Comparison of ENCODE assay signal across 11 cellular contexts in genomic region chr4:184459413-184459812, GRCh38. TPM values are rescaled to one million over a fixed set of nuclear protein-coding genes. Genes with fewer than 3 reads are reported as not detected.
A peak's percentile ranks its signal among the peaks of the same experiment; 100 is the strongest.
DNase-seq lines count a peak whose midpoint lies in the region; ATAC-seq and TF ChIP-seq lines count a peak whose summit lies in the region.
"Had no signal": no experiment of that assay in that cellular context is flagged by ENCODE, and none has a peak within 500 bp of the region (broad histone marks: within the 10 kb centered on the region; RNA-seq: fewer than 3 reads in every experiment).

No MANE protein-coding gene starts in this region.

- no peaks in the 10 kb centered on the region for H3K36me3 ChIP-seq in CD8-positive, alpha-beta memory T cell (ENCODE audit: insufficient read depth, low read length)
- H3K36me3 ChIP-seq in MM.1S (replicated peaks; ENCODE audit: insufficient read depth, low read length): no peaks in the 10 kb centered on the region; the same call in 1 of the 2 replicates
- H3K36me3 ChIP-seq: Peyer's patch had no signal

- in situ Hi-C loops in G401 (cut with HindIII; ENCODE audit: low sequenced_read_pairs): no loop called here

- H3K36me3 Mint-ChIP-seq in CD8-positive, alpha-beta memory T cell: peaks cover 0 to 29% (median 2%) of the 10 kb centered on the region in 3 donors
- H3K36me3 Mint-ChIP-seq in natural killer cell (no peaks in the 10 kb centered on the region), chondrocyte (ENCODE audit: low read depth) (no peaks in the 10 kb centered on the region)

- no peaks in the 10 kb centered on the region for H3K27me3 Mint-ChIP-seq in CD8-positive, alpha-beta memory T cell
- H3K27me3 Mint-ChIP-seq in natural killer cell (ENCODE audit: low read depth in 2 of 2) (no peaks in the 10 kb centered on the region), chondrocyte (ENCODE audit: low read depth) (no peaks in the 10 kb centered on the region)

- H3K9ac ChIP-seq in MM.1S (ENCODE audit: low read length): peak overlapping the region; percentile 64; the same call in 1 of the 2 replicates

- H3K9me2 ChIP-seq in MM.1S (replicated peaks; ENCODE audit: insufficient read depth, low read length): no peaks in the 10 kb centered on the region

- CTCF ChIA-PET in CD8-positive, alpha-beta memory T cell (lab: Charles Lee): interaction anchor here (0.8 to 0.9 kb wide), 3 partner anchors 11 to 195 kb away, joined by 3 to 4 read pairs (median 4); no protein-coding TSS in a partner anchor

- no peaks in the 10 kb centered on the region for H3K27me3 ChIP-seq in CD8-positive, alpha-beta memory T cell (ENCODE audit: insufficient read depth, low read length, poor library complexity, severe bottlenecking)
- no peaks in the 10 kb centered on the region for H3K27me3 ChIP-seq in MM.1S (replicated peaks; ENCODE audit: insufficient read depth, low read length)
- H3K27me3 ChIP-seq: Peyer's patch had no signal

- no peaks in the 10 kb centered on the region for H3K9me3 Mint-ChIP-seq in CD8-positive, alpha-beta memory T cell
- no peaks in the 10 kb centered on the region for H3K9me3 Mint-ChIP-seq in natural killer cell
- no peaks in the 10 kb centered on the region for H3K9me3 Mint-ChIP-seq in chondrocyte (ENCODE audit: low read depth)

- POLR2A ChIA-PET in CD8-positive, alpha-beta memory T cell (lab: Charles Lee): no interaction called here

- H2AFZ ChIP-seq in MM.1S (ENCODE audit: low read length): no peak overlapping the region

- no peak overlapping the region for H3K4me3 ChIP-seq in CD8-positive, alpha-beta memory T cell (ENCODE audit: low read length)
- H3K4me3 ChIP-seq in MM.1S (ENCODE audit: low read length): peak overlapping the region; percentile 34; the same call in 1 of the 2 replicates
- H3K4me3 ChIP-seq: Peyer's patch had no signal

- ATAC-seq in natural killer cell: peak in 1 of 3 donors; percentile 72
- ATAC-seq in Right ventricle myocardium superior (ENCODE audit: poor library complexity): no peak
- ATAC-seq in HG03469 (IDR thresholded peaks at IDR 0.05; ENCODE audit: unreplicated experiment): no peak

- no peak for DNase-seq in CD8-positive, alpha-beta memory T cell
- DNase-seq in MM.1S (no peak), astrocyte of the hippocampus (ENCODE audit: low read depth, low spot score) (peak; percentile 53), natural killer cell (no peak), Right ventricle myocardium superior (no peak), chondrocyte (ENCODE audit: low spot score) (no peak), G401 (ENCODE audit: low spot score) (no peak)
- DNase-seq: activated naive CD4-positive, alpha-beta T cell; NCI-H2107; Peyer's patch had no signal

- H3F3A ChIP-seq in MM.1S (ENCODE audit: insufficient read depth, low read length): peaks cover 41% of the 10 kb centered on the region

- peak overlapping the region; percentile 40 to 82 (median 74) for H3K27ac Mint-ChIP-seq in CD8-positive, alpha-beta memory T cell
- H3K27ac Mint-ChIP-seq in natural killer cell: peak overlapping the region; percentile 65 to 82
- no peak overlapping the region for H3K27ac Mint-ChIP-seq in chondrocyte (ENCODE audit: unreplicated experiment)

- TF ChIP-seq CTCF in MM.1S (IDR thresholded peaks at IDR 0.05; ENCODE audit: low read length): no peak
- no peak for TF ChIP-seq CTCF in natural killer cell (IDR thresholded peaks at IDR 0.05)
- TF ChIP-seq CTCF in chondrocyte (IDR thresholded peaks at IDR 0.05): no peak

- H3K27ac ChIP-seq in CD8-positive, alpha-beta memory T cell (ENCODE audit: low read depth, low read length): no peak overlapping the region
- H3K27ac ChIP-seq in MM.1S (ENCODE audit: low read length): peak overlapping the region; percentile 93
- H3K27ac ChIP-seq: Peyer's patch had no signal

- H3K79me2 ChIP-seq in MM.1S (ENCODE audit: low read length): peaks cover 91% of the 10 kb centered on the region

- intact Hi-C loops in natural killer cell (cut with micrococcal nuclease): no loop called here
- intact Hi-C loops in Right ventricle myocardium superior (cut with DNase I): no loop called here

- H3K4me1 Mint-ChIP-seq in CD8-positive, alpha-beta memory T cell: peaks cover 86 to 98% (median 96%) of the 10 kb centered on the region in 3 donors
- peaks cover 79 to 80% of the 10 kb centered on the region in 2 donors for H3K4me1 Mint-ChIP-seq in natural killer cell
- peaks cover 20% of the 10 kb centered on the region for H3K4me1 Mint-ChIP-seq in chondrocyte (ENCODE audit: low read depth)

- H4K20me1 ChIP-seq in MM.1S (ENCODE audit: insufficient read depth, low read length): no peaks in the 10 kb centered on the region

- H3K4me3 Mint-ChIP-seq in CD8-positive, alpha-beta memory T cell: peak overlapping the region in 3 of 7 donors; percentile 9 to 57 (median 12)
- no peak overlapping the region for H3K4me3 Mint-ChIP-seq in natural killer cell
- no peak overlapping the region for H3K4me3 Mint-ChIP-seq in chondrocyte (ENCODE audit: unreplicated experiment)

- peaks cover 67% of the 10 kb centered on the region for H3K4me1 ChIP-seq in CD8-positive, alpha-beta memory T cell (ENCODE audit: insufficient read depth, low read length)
- H3K4me1 ChIP-seq in MM.1S (ENCODE audit: low read length): peaks cover 46% of the 10 kb centered on the region

- no peaks in the 10 kb centered on the region for H3K9me3 ChIP-seq in CD8-positive, alpha-beta memory T cell (ENCODE audit: low read length)
- no peaks in the 10 kb centered on the region for H3K9me3 ChIP-seq in MM.1S (replicated peaks; ENCODE audit: insufficient read depth, low read length)
- H3K9me3 ChIP-seq: Peyer's patch had no signal

- H3K4me2 ChIP-seq in MM.1S (ENCODE audit: low read depth, low read length): peak overlapping the region; percentile 80

RNA-seq across cellular contexts. Expression of gene IRF2, which starts 14.9 kb away (rescaled TPM):
- total RNA-seq in CD8-positive, alpha-beta memory T cell: 10 to 100 TPM; 44.1 to 44.3 TPM
- 79.3 TPM for polyA plus RNA-seq in CD8-positive, alpha-beta memory T cell
- total RNA-seq in natural killer cell: 10 to 100 TPM; 50.6 to 68.5 (median 59.8) TPM
- 27.2 TPM for total RNA-seq in Right ventricle myocardium superior
- 11.7 to 13.2 TPM (median 12.2 TPM) in 3 replicates for total RNA-seq in chondrocyte
- 6.5 and 8.4 TPM in 2 replicates for total RNA-seq in G401 (2014; rRNA removed; shearing (Covaris generic))
